In genomic region chr17:44308320-44308818, GRCh38 we compare ENCODE assay signal across 7 cellular contexts. TPM values are rescaled to one million over a fixed set of nuclear protein-coding genes. Genes with fewer than 3 reads are reported as not detected.
DNase-seq lines count a peak whose midpoint lies in the region; ATAC-seq, FAIRE-seq and TF ChIP-seq lines count a peak whose summit lies in the region.

TSS of gene RUNDC3A (plus strand) at chr17:44308601. CDS start at chr17:44308833, 232 bp downstream.

- peak; percentile 84 to 85 for ATAC-seq in activated CD4-positive, CD25-positive, alpha-beta regulatory T cell treated with anti-CD3 and anti-CD28 coated beads, Interleukin-2, amount 50 U/mL, for 24 hours
- no peak for ATAC-seq in GM21367 (IDR thresholded peaks at IDR 0.05; ENCODE audit: unreplicated experiment)

- no peaks in the 10 kb centered on the region for H3K9me3 ChIP-seq in small intestine (ENCODE audit: control insufficient read depth, low read depth)

- peaks cover 3 to 8% of the 10 kb centered on the region in 2 donors for H3K4me1 ChIP-seq in small intestine (ENCODE audit: control insufficient read depth in 2 of 2, insufficient read depth in 1 of 2, low read depth in 1 of 2, low read length in 1 of 2)

- TF ChIP-seq CTCF in GM20000 (IDR thresholded peaks at IDR 0.05; ENCODE audit: extremely low read depth, missing control alignments), result no peak

- peaks cover 8 to 9% (median 9%) of the 10 kb centered on the region in 3 donors for H3K27me3 Mint-ChIP-seq in immature natural killer cell (ENCODE audit: low read depth in 3 of 3)

- H3K27me3 ChIP-seq in small intestine (ENCODE audit: control insufficient read depth in 2 of 2, insufficient read depth in 2 of 2, low read length in 2 of 2), result no peaks in the 10 kb centered on the region

- FAIRE-seq in small intestine (lab: Jason Lieb, UNC), result no peak

- no peaks in the 10 kb centered on the region for H3K36me3 Mint-ChIP-seq in immature natural killer cell

- WGBS in small intestine, 3 donors, result 1% methylated on average over 24 to 39 of the region's 39 CpGs

- H3K4me1 Mint-ChIP-seq in immature natural killer cell, result peaks cover 19 to 23% of the 10 kb centered on the region in 2 donors

- H3K36me3 ChIP-seq in small intestine (ENCODE audit: control insufficient read depth in 2 of 2, insufficient read depth in 2 of 2, low read length in 2 of 2), result no peaks in the 10 kb centered on the region

- H3K9me3 Mint-ChIP-seq in immature natural killer cell, result no peaks in the 10 kb centered on the region

- peak within 1 kb of the TSS; percentile 29 to 67 (median 42) for H3K4me3 Mint-ChIP-seq in immature natural killer cell

- peak within 1 kb of the TSS; percentile 10 to 34 for H3K4me3 ChIP-seq in small intestine (ENCODE audit: low read depth in 1 of 2, low read length in 2 of 2)

- H3K27ac Mint-ChIP-seq in immature natural killer cell, result no peak within 1 kb of the TSS

- DNase-seq in GM20000 (ENCODE audit: low spot score), result peak; percentile 92
- peak; percentile 93 for DNase-seq in NCI-H2171 (lab: John Stamatoyannopoulos, UW)
- DNase-seq in caudate nucleus (lab: John Stamatoyannopoulos, UW), result peak; percentile 61 to 97 (median 92)
- peak; percentile 83 to 85 (median 84) for DNase-seq in immature natural killer cell
- DNase-seq in small intestine, result peak; percentile 44

- H3K27ac ChIP-seq in caudate nucleus (ENCODE audit: low read depth, low read length), result peak within 1 kb of the TSS; percentile 87
- H3K27ac ChIP-seq in small intestine (ENCODE audit: low read depth in 1 of 2, low read length in 1 of 2), result no peak within 1 kb of the TSS

RNA-seq across cellular contexts. Expression of gene RUNDC3A, which starts in this region (rescaled TPM):
- polyA plus RNA-seq in immature natural killer cell, result not detected
- polyA plus RNA-seq in small intestine, result 1 to 10 TPM; 1.1 to 6.4 (median 1.1) TPM

Comparison
In these comparisons a context has a peak if more than half of its experiments do, and no peak if none do; other contexts are left out.
1. Peak in DNase-seq in immature natural killer cell; RNA of the gene not detected or under 1 TPM.